In the genomic region with DNA sequence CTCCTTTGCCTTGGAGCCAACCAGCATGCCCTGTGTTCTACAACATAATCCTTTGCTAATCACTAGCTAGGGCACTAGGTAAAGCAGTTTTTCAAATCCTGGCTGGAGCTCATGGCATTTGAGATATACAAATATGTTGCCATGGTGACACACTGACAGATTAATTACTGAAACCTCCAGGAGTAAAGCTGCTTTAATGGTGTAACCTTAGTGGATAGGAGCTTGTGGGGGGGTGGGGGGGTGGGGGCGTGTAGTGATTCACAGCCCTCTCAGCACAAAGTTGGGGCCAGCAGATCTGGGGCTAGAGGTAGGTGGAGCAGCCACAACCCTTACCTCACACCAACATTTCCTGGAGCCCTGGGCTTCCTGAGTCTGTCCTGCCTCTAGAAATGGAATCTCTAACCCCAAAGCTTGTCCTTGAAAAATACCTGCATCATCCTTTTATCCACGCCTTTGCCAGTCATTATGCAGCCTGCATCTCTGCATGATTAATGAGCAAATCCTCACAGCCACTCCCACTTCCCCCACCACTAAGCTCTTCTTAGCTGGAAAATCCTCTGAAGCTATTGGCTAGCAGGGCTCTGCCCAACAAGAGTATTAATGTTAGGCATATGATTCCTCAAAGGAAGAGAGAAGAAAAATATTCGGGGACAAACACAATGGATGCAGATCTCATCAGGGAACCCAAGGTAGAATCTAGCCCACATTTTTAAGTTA, we compare ENCODE assay signal across 13 cellular contexts. TPM values are rescaled to one million over a fixed set of nuclear protein-coding genes. Genes with fewer than 3 reads are reported as not detected.
DNase-seq lines count a peak whose midpoint lies in the region; ATAC-seq and TF ChIP-seq lines count a peak whose summit lies in the region.
"Had no signal": no experiment of that assay in that cellular context is flagged by ENCODE, and none has a peak within 500 bp of the region (broad histone marks: within the 10 kb centered on the region; RNA-seq: fewer than 3 reads in every experiment).

No MANE protein-coding gene starts in this region.

- peak; percentile 52 for ATAC-seq in SK-N-SH treated with all-trans-retinoic acid at 6 μM for 48 hours
- ATAC-seq: mucosa of descending colon, T-helper 17 cell had no signal

- DNase-seq in NCI-H146 (lab: John Stamatoyannopoulos, UW) (peak; percentile 1), NCI-H146 treated with DMSO at 0.1 percent for 48 hours (lab: John Stamatoyannopoulos, UW; ENCODE audit: unreplicated experiment) (no peak), M059J (ENCODE audit: low read depth) (peak; percentile 80), lung microvascular endothelial cell (ENCODE audit: low read depth in 2 of 2) (peak; percentile 13 to 58), DMS114 treated with DMSO at 0.1 percent for 48 hours (lab: John Stamatoyannopoulos, UW; ENCODE audit: unreplicated experiment) (no peak), NCI-H1436 treated with DMSO at 0.1 percent for 48 hours (lab: John Stamatoyannopoulos, UW) (no peak)
- no peak for DNase-seq in activated CD4-positive, CD25-positive, alpha-beta regulatory T cell treated with anti-CD3 and anti-CD28 coated beads, Interleukin-2, amount 50 U/mL, for 72 hours
- DNase-seq: activated CD4-positive, alpha-beta T cell treated with anti-CD3 and anti-CD28 coated beads, Interleukin-2, amount 50 U/mL, for 48 hours; effector CD8-positive, alpha-beta T cell; mucosa of descending colon; T-helper 17 cell; tibial artery had no signal

TF ChIP-seq in SK-N-SH treated with all-trans-retinoic acid at 6 μM for 48 hours, 23 proteins besides CTCF, POLR2A, EP300 and RAD21:
- TF ChIP-seq SNAI2 (CRISPR knock-in tag; IDR thresholded peaks at IDR 0.05), result no peak

RNA-seq across cellular contexts. Expression of a gene that starts 49.0 kb away (rescaled TPM):
- total RNA-seq in M059J (2014; rRNA removed; shearing (Covaris generic)), result 345 and 416 TPM in 2 replicates
- total RNA-seq in lung microvascular endothelial cell, result 54.5 and 88.5 TPM in 2 replicates

Comparison
In these comparisons a context has a peak if more than half of its experiments do, and no peak if none do; other contexts are left out.
1. DNase-seq: peak in NCI-H146 (single experiment), M059J (single experiment) and lung microvascular endothelial cell (2 of 2); none in NCI-H146 treated with DMSO at 0.1 percent for 48 hours (single experiment), DMS114 treated with DMSO at 0.1 percent for 48 hours (single experiment), NCI-H1436 treated with DMSO at 0.1 percent for 48 hours (single experiment) and activated CD4-positive, CD25-positive, alpha-beta regulatory T cell treated with anti-CD3 and anti-CD28 coated beads, Interleukin-2, amount 50 U/mL, for 72 hours (single experiment).